ENCODE assay signal across 8 cellular contexts in genomic region chr18:23133860-23134779, GRCh38. TPM values are rescaled to one million over a fixed set of nuclear protein-coding genes. Genes with fewer than 3 reads are reported as not detected.
DNase-seq lines count a peak whose midpoint lies in the region; ATAC-seq and TF ChIP-seq lines count a peak whose summit lies in the region.

No MANE protein-coding gene starts in this region.

- intact Hi-C loops in activated naive CD4-positive, alpha-beta T cell treated with anti-CD3 and anti-CD28 coated beads for 36 hours (cut with micrococcal nuclease): loop anchor here (1.0 to 5.0 kb wide), 5 partner anchors 97 to 371 kb away; partner anchors contain the start of genes RBBP8 and RIOK3

- H3K4me1 ChIP-seq in gastroesophageal sphincter: peaks cover 0 to 46% (median 4%) of the 10 kb centered on the region in 3 donors

- no peaks in the 10 kb centered on the region for H3K9me3 Mint-ChIP-seq in activated naive CD4-positive, alpha-beta T cell treated with anti-CD3 and anti-CD28 coated beads for 36 hours
- H3K9me3 Mint-ChIP-seq in stimulated activated memory B cell treated with anti-CD40 and anti-IgM and Interleukin-4, amounts not matched to agents 10 μg/mL and 1 μg/mL and 100 μg/mL, for 72 hours: no peaks in the 10 kb centered on the region

- no peak for TF ChIP-seq EP300 in gastroesophageal sphincter (IDR thresholded peaks at IDR 0.05)

- no peaks in the 10 kb centered on the region for H3K9me3 ChIP-seq in gastroesophageal sphincter

- CTCF ChIA-PET in activated naive CD4-positive, alpha-beta T cell treated with anti-CD3 and anti-CD28 coated beads for 36 hours (lab: Charles Lee): interaction anchor here (0.7 to 4.2 kb wide), 7 partner anchors 32 to 282 kb away, joined by 3 to 29 read pairs (median 6); no protein-coding TSS in a partner anchor

- H3K27ac ChIP-seq in gastroesophageal sphincter: peak overlapping the region in 2 of 4 donors; percentile 80 to 84

- TF ChIP-seq CTCF in gastroesophageal sphincter (IDR thresholded peaks at IDR 0.05): no peak

- peak; percentile 73 for DNase-seq in activated effector memory CD4-positive, alpha-beta T cell treated with anti-CD3 and anti-CD28 coated beads, Interleukin-2, amount 50 U/mL, for 16 hours
- no peak for DNase-seq in activated effector memory CD4-positive, alpha-beta T cell treated with Interleukin-2 at 50 U/mL for 16 hours
- DNase-seq in NCI-H510A (lab: John Stamatoyannopoulos, UW) (peak; percentile 81), iris pigment epithelial cell (ENCODE audit: low read depth) (peak; percentile 25)
- peak; percentile 62 for DNase-seq in activated naive CD4-positive, alpha-beta T cell treated with anti-CD3 and anti-CD28 coated beads for 36 hours

- H3K27ac Mint-ChIP-seq in activated naive CD4-positive, alpha-beta T cell treated with anti-CD3 and anti-CD28 coated beads for 36 hours: no peak overlapping the region
- peak overlapping the region; percentile 33 for H3K27ac Mint-ChIP-seq in stimulated activated memory B cell treated with anti-CD40 and anti-IgM and Interleukin-4, amounts not matched to agents 10 μg/mL and 1 μg/mL and 100 μg/mL, for 72 hours

- peak overlapping the region in 1 of 2 donors; percentile 73 for H3K4me3 ChIP-seq in gastroesophageal sphincter

- 78 to 80% methylated on average over 10 of the region's 18 CpGs for WGBS in gastroesophageal sphincter (ENCODE audit: low coverage in 1 of 2), 2 donors

- peaks cover 42% of the 10 kb centered on the region for H3K27me3 Mint-ChIP-seq in activated naive CD4-positive, alpha-beta T cell treated with anti-CD3 and anti-CD28 coated beads for 36 hours (ENCODE audit: low read depth)
- peaks cover 45% of the 10 kb centered on the region for H3K27me3 Mint-ChIP-seq in stimulated activated memory B cell treated with anti-CD40 and anti-IgM and Interleukin-4, amounts not matched to agents 10 μg/mL and 1 μg/mL and 100 μg/mL, for 72 hours

- no peaks in the 10 kb centered on the region for H3K36me3 ChIP-seq in gastroesophageal sphincter

- TF ChIP-seq POLR2A in gastroesophageal sphincter (IDR thresholded peaks at IDR 0.05): no peak

- peaks cover 28% of the 10 kb centered on the region for H3K27me3 ChIP-seq in gastroesophageal sphincter

- no peaks in the 10 kb centered on the region for H3K36me3 Mint-ChIP-seq in activated naive CD4-positive, alpha-beta T cell treated with anti-CD3 and anti-CD28 coated beads for 36 hours (ENCODE audit: low read depth)
- no peaks in the 10 kb centered on the region for H3K36me3 Mint-ChIP-seq in stimulated activated memory B cell treated with anti-CD40 and anti-IgM and Interleukin-4, amounts not matched to agents 10 μg/mL and 1 μg/mL and 100 μg/mL, for 72 hours

- H3K4me3 Mint-ChIP-seq in activated naive CD4-positive, alpha-beta T cell treated with anti-CD3 and anti-CD28 coated beads for 36 hours: peak overlapping the region; percentile 71
- H3K4me3 Mint-ChIP-seq in stimulated activated memory B cell treated with anti-CD40 and anti-IgM and Interleukin-4, amounts not matched to agents 10 μg/mL and 1 μg/mL and 100 μg/mL, for 72 hours: peak overlapping the region; percentile 88

- peaks cover 14% of the 10 kb centered on the region for H3K4me1 Mint-ChIP-seq in activated naive CD4-positive, alpha-beta T cell treated with anti-CD3 and anti-CD28 coated beads for 36 hours (ENCODE audit: low read depth)
- H3K4me1 Mint-ChIP-seq in stimulated activated memory B cell treated with anti-CD40 and anti-IgM and Interleukin-4, amounts not matched to agents 10 μg/mL and 1 μg/mL and 100 μg/mL, for 72 hours: peaks cover 38% of the 10 kb centered on the region

- ATAC-seq in HG03108 (IDR thresholded peaks at IDR 0.05; ENCODE audit: unreplicated experiment) (peak; percentile 47), gastroesophageal sphincter (no peak)
- peak; percentile 80 for ATAC-seq in stimulated activated memory B cell treated with anti-CD40 and anti-IgM and Interleukin-4, amounts not matched to agents 10 μg/mL and 1 μg/mL and 100 μg/mL, for 72 hours

RNA-seq across cellular contexts. Expression of gene CABLES1, which starts 1.2 kb away (rescaled TPM):
- total RNA-seq in activated naive CD4-positive, alpha-beta T cell treated with anti-CD3 and anti-CD28 coated beads for 36 hours: under 1 TPM; 0.12 to 0.38 TPM
- total RNA-seq in gastroesophageal sphincter: 10 to 100 TPM in 2 of 4 donors, 1 to 10 TPM in 2; 4.0 to 24.0 (median 10.2) TPM
